1 cellular context compared by ENCODE assay signal in genomic region chr10:15251791-15252380, GRCh38.
TF ChIP-seq lines count a peak whose summit lies in the region.

No MANE protein-coding gene starts in this region.

TF ChIP-seq in K562, 482 proteins besides CTCF, POLR2A, EP300 and RAD21 (continued from another document):
- TF ChIP-seq E2F5 (CRISPR knock-in tag; IDR thresholded peaks at IDR 0.05), result no peak
